ENCODE assay signal across 16 cellular contexts in genomic region chr11:119906376-119906775, GRCh38.
DNase-seq lines count a peak whose midpoint lies in the region; ATAC-seq and TF ChIP-seq lines count a peak whose summit lies in the region.
"Had no signal": no experiment of that assay in that cellular context is flagged by ENCODE, and none has a peak within 500 bp of the region (broad histone marks: within the 10 kb centered on the region; RNA-seq: fewer than 3 reads in every experiment).

No MANE protein-coding gene starts in this region.

- H3K27ac ChIP-seq in WERI-Rb-1 (peak overlapping the region; percentile 85), upper lobe of right lung (no peak overlapping the region)

- no peaks in the 10 kb centered on the region for H3K9me3 ChIP-seq in WERI-Rb-1 (ENCODE audit: severe bottlenecking)
- H3K9me3 ChIP-seq in mucosa of stomach (ENCODE audit: control insufficient read depth, low read length): no peaks in the 10 kb centered on the region
- H3K9me3 ChIP-seq in upper lobe of right lung: no peaks in the 10 kb centered on the region

- H3K36me3 Mint-ChIP-seq in activated naive CD8-positive, alpha-beta T cell treated with anti-CD3 and anti-CD28 coated beads, Interleukin-2, amount 50 U/mL, for 24 hours (ENCODE audit: low read depth): no peaks in the 10 kb centered on the region

- H3K9ac ChIP-seq in mucosa of stomach (ENCODE audit: low read length): peak overlapping the region; percentile 72

- H3K36me3 ChIP-seq in WERI-Rb-1: no peaks in the 10 kb centered on the region
- H3K36me3 ChIP-seq in mucosa of stomach (ENCODE audit: control insufficient read depth, insufficient read depth, low read length): no peaks in the 10 kb centered on the region
- no peaks in the 10 kb centered on the region for H3K36me3 ChIP-seq in upper lobe of right lung

- H3K27me3 Mint-ChIP-seq in activated naive CD8-positive, alpha-beta T cell treated with anti-CD3 and anti-CD28 coated beads, Interleukin-2, amount 50 U/mL, for 24 hours: peaks cover 15% of the 10 kb centered on the region

- ATAC-seq in upper lobe of right lung (no peak), GM21381 (IDR thresholded peaks at IDR 0.05; ENCODE audit: unreplicated experiment) (no peak)
- no peak for ATAC-seq in activated naive CD8-positive, alpha-beta T cell treated with anti-CD3 and anti-CD28 coated beads, Interleukin-2, amount 50 U/mL, for 24 hours
- ATAC-seq: Right ventricle myocardium inferior had no signal

- H3K27me3 ChIP-seq in WERI-Rb-1 (ENCODE audit: insufficient read depth, low read depth, severe bottlenecking) (no peaks in the 10 kb centered on the region), mucosa of stomach (ENCODE audit: control insufficient read depth, insufficient read depth, low read length) (no peaks in the 10 kb centered on the region), upper lobe of right lung (no peaks in the 10 kb centered on the region)

- H3K4me1 Mint-ChIP-seq in activated naive CD8-positive, alpha-beta T cell treated with anti-CD3 and anti-CD28 coated beads, Interleukin-2, amount 50 U/mL, for 24 hours: no peaks in the 10 kb centered on the region

- no peak overlapping the region for H3K4me3 Mint-ChIP-seq in activated naive CD8-positive, alpha-beta T cell treated with anti-CD3 and anti-CD28 coated beads, Interleukin-2, amount 50 U/mL, for 24 hours
- H3K4me3 Mint-ChIP-seq: CD4-positive, alpha-beta T cell had no signal

- peaks cover 74% of the 10 kb centered on the region for H3K4me1 ChIP-seq in mucosa of stomach (ENCODE audit: control insufficient read depth, insufficient read depth, low read length)
- no peaks in the 10 kb centered on the region for H3K4me1 ChIP-seq in upper lobe of right lung

- intact Hi-C loops in upper lobe of right lung (cut with DNase I): no loop called here

- H3K27ac Mint-ChIP-seq in activated naive CD8-positive, alpha-beta T cell treated with anti-CD3 and anti-CD28 coated beads, Interleukin-2, amount 50 U/mL, for 24 hours: no peak overlapping the region
- H3K27ac Mint-ChIP-seq: CD4-positive, alpha-beta T cell had no signal

- TF ChIP-seq CTCF in WERI-Rb-1 (IDR thresholded peaks at IDR 0.05; ENCODE audit: low read depth, low read length) (no peak), upper lobe of right lung (IDR thresholded peaks at IDR 0.05) (no peak)

- H3K4me3 ChIP-seq in WERI-Rb-1 (ENCODE audit: low read depth, low read length) (no peak overlapping the region), mucosa of stomach (ENCODE audit: low read length) (peak overlapping the region; percentile 69), upper lobe of right lung (no peak overlapping the region)

- DNase-seq in NCI-H524 (lab: John Stamatoyannopoulos, UW) (peak; percentile 66 to 86), WERI-Rb-1 (peak; percentile 54), upper lobe of right lung (peak; percentile 3), inferior parietal cortex (ENCODE audit: extremely low spot score) (no peak)
- no peak for DNase-seq in activated naive CD8-positive, alpha-beta T cell treated with anti-CD3 and anti-CD28 coated beads, Interleukin-2, amount 50 U/mL, for 24 hours
- DNase-seq: CD4-positive, alpha-beta T cell; DND-41; GF-D8; GOT3; NCI-H1105 treated with DMSO at 0.1 percent for 48 hours; NCI-H187; NCI-H446; NCI-H748 treated with DMSO at 0.1 percent for 48 hours had no signal

- no peaks in the 10 kb centered on the region for H3K9me3 Mint-ChIP-seq in activated naive CD8-positive, alpha-beta T cell treated with anti-CD3 and anti-CD28 coated beads, Interleukin-2, amount 50 U/mL, for 24 hours
- H3K9me3 Mint-ChIP-seq: CD4-positive, alpha-beta T cell had no signal

Comparison
In these comparisons a context has a peak if more than half of its experiments do, and no peak if none do; other contexts are left out.
1. DNase-seq: peak in NCI-H524 (2 of 2), WERI-Rb-1 (single experiment) and upper lobe of right lung (single experiment); none in inferior parietal cortex (single experiment) and activated naive CD8-positive, alpha-beta T cell treated with anti-CD3 and anti-CD28 coated beads, Interleukin-2, amount 50 U/mL, for 24 hours (single experiment).